ENCODE assay signal across 8 cellular contexts in genomic region chr14:74612346-74613021, GRCh38. TPM values are rescaled to one million over a fixed set of nuclear protein-coding genes. Genes with fewer than 3 reads are reported as not detected.
DNase-seq lines count a peak whose midpoint lies in the region; ATAC-seq and TF ChIP-seq lines count a peak whose summit lies in the region.

No MANE protein-coding gene starts in this region.

- intact Hi-C loops in activated CD4-positive, alpha-beta T cell treated with anti-CD3 and anti-CD28 coated beads for 36 hours (cut with DNase I, micrococcal nuclease), result loop anchor here (1.0 to 5.0 kb wide), 11 partner anchors 100 to 390 kb away; partner anchors contain the start of genes AREL1 (in 2 of the 2), FCF1 (in 2 of the 2), DLST (in 1 of the 2) and EIF2B2 (in 1 of the 2)
- intact Hi-C loops in left colon (cut with DNase I, micrococcal nuclease), result loop anchor here in 1 of 2 donors (10.0 kb wide), 1 partner anchor 118 kb away; the partner anchor contains the start of genes ISCA2 and NPC2

- no peak overlapping the region for H3K27ac Mint-ChIP-seq in activated CD4-positive, alpha-beta T cell treated with anti-CD3 and anti-CD28 coated beads for 36 hours
- peak overlapping the region; percentile 78 for H3K27ac Mint-ChIP-seq in chondrocyte (ENCODE audit: unreplicated experiment)

- H3K4me1 Mint-ChIP-seq in activated CD4-positive, alpha-beta T cell treated with anti-CD3 and anti-CD28 coated beads for 36 hours, result peaks cover 25% of the 10 kb centered on the region
- peaks cover 70% of the 10 kb centered on the region for H3K4me1 Mint-ChIP-seq in chondrocyte (ENCODE audit: low read depth)

- ATAC-seq in HG02852 (IDR thresholded peaks at IDR 0.05; ENCODE audit: unreplicated experiment) (peak; percentile 54), left colon (peak; percentile 80)
- ATAC-seq in activated CD4-positive, alpha-beta T cell treated with anti-CD3 and anti-CD28 coated beads for 36 hours, result peak; percentile 86

- TF ChIP-seq CTCF in GM10248 (IDR thresholded peaks at IDR 0.05; ENCODE audit: control extremely low read depth, extremely low read depth, low read depth, missing control alignments), result peak; percentile 83
- peak; percentile 84 for TF ChIP-seq CTCF in chondrocyte (IDR thresholded peaks at IDR 0.05)

- H3K27me3 Mint-ChIP-seq in activated CD4-positive, alpha-beta T cell treated with anti-CD3 and anti-CD28 coated beads for 36 hours, result peaks cover 15% of the 10 kb centered on the region
- no peaks in the 10 kb centered on the region for H3K27me3 Mint-ChIP-seq in chondrocyte (ENCODE audit: low read depth)

- CTCF ChIA-PET in GM10248 (lab: Yijun Ruan, JAX), result interaction anchor here (0.7 to 6.1 kb wide), 37 partner anchors 11 to 296 kb away, joined by 3 to 96 read pairs (median 4); partner anchors contain the start of genes ISCA2 and NPC2
- CTCF ChIA-PET in activated CD4-positive, alpha-beta T cell treated with anti-CD3 and anti-CD28 coated beads for 36 hours (lab: Charles Lee), result interaction anchor here (0.7 to 2.5 kb wide), 15 partner anchors 9 to 227 kb away, joined by 3 to 9 read pairs (median 4); partner anchors contain the start of genes ISCA2, NPC2 and YLPM1

- peak overlapping the region; percentile 62 for H3K4me3 Mint-ChIP-seq in activated CD4-positive, alpha-beta T cell treated with anti-CD3 and anti-CD28 coated beads for 36 hours
- H3K4me3 Mint-ChIP-seq in chondrocyte (ENCODE audit: unreplicated experiment), result peak overlapping the region; percentile 85

- POLR2A ChIA-PET in GM10248 (lab: Yijun Ruan, JAX), result no interaction called here
- POLR2A ChIA-PET in activated CD4-positive, alpha-beta T cell treated with anti-CD3 and anti-CD28 coated beads for 36 hours (lab: Charles Lee), result interaction anchor here (0.7 kb wide), 1 partner anchor 11 kb away, joined by 3 read pairs; no protein-coding TSS in a partner anchor

- DNase-seq in GM10248 (ENCODE audit: extremely low spot score) (peak; percentile 87), NCI-H2196 (lab: John Stamatoyannopoulos, UW; ENCODE audit: unreplicated experiment) (peak; percentile 92), chondrocyte (ENCODE audit: low spot score) (no peak), left colon (peak; percentile 41 to 87), cortex of kidney (lab: John Stamatoyannopoulos, UW) (no peak)
- DNase-seq in activated CD4-positive, alpha-beta T cell treated with anti-CD3 and anti-CD28 coated beads for 36 hours, result peak; percentile 91
- peak; percentile 77 to 88 for DNase-seq in stimulated activated CD4-positive, alpha-beta T cell treated with anti-CD3 and anti-CD28 coated beads, Interleukin-1b, Interleukin-23, amount 100 ng/mL, for 4 hours (ENCODE audit: low read depth in 2 of 2)

- H3K36me3 Mint-ChIP-seq in activated CD4-positive, alpha-beta T cell treated with anti-CD3 and anti-CD28 coated beads for 36 hours (ENCODE audit: low read depth), result no peaks in the 10 kb centered on the region
- no peaks in the 10 kb centered on the region for H3K36me3 Mint-ChIP-seq in chondrocyte (ENCODE audit: low read depth)

- H3K9me3 Mint-ChIP-seq in activated CD4-positive, alpha-beta T cell treated with anti-CD3 and anti-CD28 coated beads for 36 hours (ENCODE audit: low read depth), result no peaks in the 10 kb centered on the region
- no peaks in the 10 kb centered on the region for H3K9me3 Mint-ChIP-seq in chondrocyte (ENCODE audit: low read depth)

RNA-seq across cellular contexts. Expression of gene LTBP2, which starts 0.4 kb away (rescaled TPM):
- total RNA-seq in activated CD4-positive, alpha-beta T cell treated with anti-CD3 and anti-CD28 coated beads for 36 hours, result under 1 TPM; 0.04 to 0.37 TPM
- 210 to 446 TPM (median 215 TPM) in 3 replicates for total RNA-seq in chondrocyte
- total RNA-seq in left colon, result 1 to 10 TPM; 2.8 to 6.4 TPM

Comparison
In these comparisons a context has a peak if more than half of its experiments do, and no peak if none do; other contexts are left out.
1. DNase-seq: peak in GM10248 (single experiment), NCI-H2196 (single experiment), activated CD4-positive, alpha-beta T cell treated with anti-CD3 and anti-CD28 coated beads for 36 hours (single experiment), left colon (2 of 2) and stimulated activated CD4-positive, alpha-beta T cell treated with anti-CD3 and anti-CD28 coated beads, Interleukin-1b, Interleukin-23, amount 100 ng/mL, for 4 hours (2 of 2); none in chondrocyte (single experiment) and cortex of kidney (single experiment).
2. RNA of gene LTBP2, which starts 0.4 kb away (total RNA-seq): 210 to 446 TPM in chondrocyte; 2.8 to 6.4 TPM in left colon and 0.04 to 0.37 TPM in activated CD4-positive, alpha-beta T cell treated with anti-CD3 and anti-CD28 coated beads for 36 hours; every median in the first group is over 10 times any median in the second.
3. Peak in every context shown above with its lines, with median percentiles within 50 percentile points of each other: ATAC-seq.